ENCODE assay signal across 8 cellular contexts in genomic region chr11:84564180-84564866, GRCh38.
DNase-seq lines count a peak whose midpoint lies in the region; ATAC-seq and TF ChIP-seq lines count a peak whose summit lies in the region.

No MANE protein-coding gene starts in this region.

- H3K9me3 Mint-ChIP-seq in naive B cell, result peaks cover 0 to 10% (median 6%) of the 10 kb centered on the region in 7 donors

- peak; percentile 84 for TF ChIP-seq CTCF in RWPE1 (conservative IDR thresholded peaks at IDR 0.05; ENCODE audit: low read depth)

- H3K4me1 ChIP-seq in endocrine pancreas (ENCODE audit: control insufficient read depth, insufficient read depth, low read length), result peaks cover 6% of the 10 kb centered on the region

- no peaks in the 10 kb centered on the region for H3K4me1 Mint-ChIP-seq in naive B cell

- H3K9ac ChIP-seq in endocrine pancreas (ENCODE audit: control insufficient read depth, insufficient read depth, low read length), result no peak overlapping the region

- ATAC-seq in GM19452 (IDR thresholded peaks at IDR 0.05; ENCODE audit: unreplicated experiment) (peak; percentile 81), HG03432 (IDR thresholded peaks at IDR 0.05; ENCODE audit: unreplicated experiment) (peak; percentile 83), naive B cell (ENCODE audit: low read depth in 2 of 2) (no peak)

- CTCF ChIA-PET in RWPE1 (lab: Yijun Ruan, JAX), result interaction anchor here (0.5 to 1.2 kb wide), 10 partner anchors 8 to 948 kb away, joined by 3 to 4 read pairs (median 3); no protein-coding TSS in a partner anchor

- H3K9me3 ChIP-seq in endocrine pancreas (ENCODE audit: control insufficient read depth, low read length), result no peaks in the 10 kb centered on the region

- H3K36me3 Mint-ChIP-seq in naive B cell, result no peaks in the 10 kb centered on the region

- no peak overlapping the region for H3K4me3 Mint-ChIP-seq in naive B cell

- no peaks in the 10 kb centered on the region for H3K36me3 ChIP-seq in endocrine pancreas (ENCODE audit: control insufficient read depth, insufficient read depth, low read length)

- peak overlapping the region in 1 of 6 donors; percentile 20 for H3K27ac Mint-ChIP-seq in naive B cell

- DNase-seq in NCI-H2196 (lab: John Stamatoyannopoulos, UW; ENCODE audit: unreplicated experiment) (peak; percentile 13), NCI-H2196 treated with DMSO at 0.1 percent for 48 hours (lab: John Stamatoyannopoulos, UW; ENCODE audit: unreplicated experiment) (no peak), RWPE1 (ENCODE audit: low spot score) (peak; percentile 37), naive B cell (peak; percentile 11), NCI-H2107 (lab: John Stamatoyannopoulos, UW) (no peak)

- H3K27me3 ChIP-seq in endocrine pancreas (ENCODE audit: control insufficient read depth, insufficient read depth, low read length), result no peaks in the 10 kb centered on the region

- H3K27me3 Mint-ChIP-seq in naive B cell, result peaks cover 0 to 6% (median 0%) of the 10 kb centered on the region in 3 donors

- no peak overlapping the region for H3K27ac ChIP-seq in RWPE1

- POLR2A ChIA-PET in RWPE1 (lab: Yijun Ruan, JAX; ENCODE audit: low non-redundant PET), result no interaction called here

- peak overlapping the region; percentile 71 for H3K4me3 ChIP-seq in endocrine pancreas (ENCODE audit: control insufficient read depth, insufficient read depth, low read length)

Comparison
In these comparisons a context has a peak if more than half of its experiments do, and no peak if none do; other contexts are left out.
1. DNase-seq: peak in NCI-H2196 (single experiment), RWPE1 (single experiment) and naive B cell (single experiment); none in NCI-H2196 treated with DMSO at 0.1 percent for 48 hours (single experiment) and NCI-H2107 (single experiment).
2. ATAC-seq: peak in GM19452 (single experiment) and HG03432 (single experiment); none in naive B cell (0 of 2).